ENCODE assay signal across 13 cellular contexts in the genomic region with DNA sequence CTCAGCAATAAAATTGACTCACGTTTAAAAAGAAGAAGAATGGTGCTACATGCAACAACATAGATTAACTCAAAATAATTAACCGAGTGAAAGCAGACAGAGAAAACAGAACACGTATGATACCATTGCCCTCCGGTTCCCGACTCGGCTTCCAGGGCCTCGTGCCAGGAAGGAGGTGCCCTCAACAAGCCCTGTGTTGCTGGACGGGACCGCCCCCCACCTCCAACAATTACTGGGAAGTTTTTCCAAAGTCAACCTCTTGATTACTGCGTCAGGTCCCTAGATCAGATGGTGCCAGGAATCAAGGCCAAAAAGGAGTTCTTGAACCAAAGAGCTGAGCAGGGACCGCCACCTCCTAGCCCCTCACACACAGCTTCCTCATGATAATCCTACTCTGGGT. TPM values are rescaled to one million over a fixed set of nuclear protein-coding genes. Genes with fewer than 3 reads are reported as not detected.
DNase-seq lines count a peak whose midpoint lies in the region; FAIRE-seq and TF ChIP-seq lines count a peak whose summit lies in the region.
"Had no signal": no experiment of that assay in that cellular context is flagged by ENCODE, and none has a peak within 500 bp of the region (broad histone marks: within the 10 kb centered on the region; RNA-seq: fewer than 3 reads in every experiment).

No MANE protein-coding gene starts in this region.

- no peak overlapping the region for H3K14ac ChIP-seq in H1 (ENCODE audit: insufficient read length)

- no peak overlapping the region for H2BK120ac ChIP-seq in H1 (replicated peaks; ENCODE audit: low read depth, low read length)

- no peak overlapping the region for H2BK12ac ChIP-seq in H1 (ENCODE audit: low read depth, low read length)

- 81% methylated on average over 11 of the region's 11 CpGs; no CpG with 5 or more reads in 1 of the 2 experiments for WGBS in H1 (ENCODE audit: extremely low coverage in 1 of 2, insufficient coverage in 1 of 2, insufficient read length in 1 of 2, insufficient replicate concordance in 2 of 2, low coverage in 1 of 2, low lambda C conversion rate in 2 of 2, missing lambda C conversion rate in 1 of 2), 2 experiments
- WGBS in suprapubic skin: 56% methylated on average over 11 of the region's 11 CpGs
- 71 to 85% (median 76%) methylated on average over 11 of the region's 11 CpGs for WGBS in adrenal gland, 4 donors

- H3K23ac ChIP-seq in H1 (ENCODE audit: insufficient read length): no peak overlapping the region

- intact Hi-C loops in adrenal gland (cut with DNase I): no loop called here
- intact Hi-C loops in uterus (cut with DNase I; ENCODE audit: low total_unique reads): no loop called here

- H3K9ac ChIP-seq in Loucy (ENCODE audit: low read depth, low read length, poor library complexity, severe bottlenecking): no peak overlapping the region
- no peak overlapping the region for H3K9ac ChIP-seq in H1 (replicated peaks in 1 of 4; ENCODE audit: extremely low read depth in 1 of 4, low read depth in 3 of 4, low read length in 3 of 4)

- H3K56ac ChIP-seq in H1 (replicated peaks; ENCODE audit: insufficient read length, low read depth, low read length): no peak overlapping the region

- TF ChIP-seq CTCF in Loucy (conservative IDR thresholded peaks at IDR 0.05; ENCODE audit: low read length) (no peak), H1 (IDR thresholded peaks at IDR 0.05; ENCODE audit: control extremely low read depth in 1 of 3, insufficient read depth in 1 of 3, low read depth in 1 of 3, low read length in 3 of 3) (no peak), suprapubic skin (IDR thresholded peaks at IDR 0.05) (no peak), adrenal gland (IDR thresholded peaks at IDR 0.05) (no peak), uterus (IDR thresholded peaks at IDR 0.05) (no peak), WERI-Rb-1 (IDR thresholded peaks at IDR 0.05; ENCODE audit: low read depth, low read length) (no peak)

- FAIRE-seq in H1 (lab: Jason Lieb, UNC): no peak
- FAIRE-seq: H54 had no signal

- H2BK20ac ChIP-seq in H1 (ENCODE audit: low read length): no peak overlapping the region

- H2AK5ac ChIP-seq in H1 (ENCODE audit: low read depth, low read length): no peak overlapping the region

- H3K9me2 ChIP-seq in Loucy (replicated peaks; ENCODE audit: low read depth, low read length): no peaks in the 10 kb centered on the region

- TF ChIP-seq POLR2A in H1 (IDR thresholded peaks at IDR 0.05; ENCODE audit: control extremely low read depth in 1 of 2, low read depth in 2 of 2, low read length in 2 of 2): no peak
- no peak for TF ChIP-seq POLR2A in suprapubic skin (IDR thresholded peaks at IDR 0.05)
- no peak for TF ChIP-seq POLR2A in adrenal gland (IDR thresholded peaks at IDR 0.05)
- TF ChIP-seq POLR2A in uterus (IDR thresholded peaks at IDR 0.05): no peak

- H4K8ac ChIP-seq in H1 (ENCODE audit: extremely low read depth, insufficient read depth, low read length): peak overlapping the region; percentile 14; the same call in 1 of the 2 replicates

- no peaks in the 10 kb centered on the region for H3K23me2 ChIP-seq in H1 (ENCODE audit: low read depth, low read length)

- no peaks in the 10 kb centered on the region for H3K79me1 ChIP-seq in H1 (ENCODE audit: low read depth, low read length)

- peaks cover 3% of the 10 kb centered on the region for H3K4me1 ChIP-seq in Loucy (ENCODE audit: insufficient read depth, low read length, poor library complexity, severe bottlenecking)
- no peaks in the 10 kb centered on the region for H3K4me1 ChIP-seq in H1 (replicated peaks in 1 of 4; ENCODE audit: control insufficient read depth in 3 of 4, insufficient read depth in 4 of 4, low read length in 3 of 4)
- peaks cover 10% of the 10 kb centered on the region for H3K4me1 ChIP-seq in suprapubic skin
- H3K4me1 ChIP-seq in adrenal gland (replicated peaks in 1 of 2): no peaks in the 10 kb centered on the region
- no peaks in the 10 kb centered on the region for H3K4me1 ChIP-seq in uterus
- H3K4me1 ChIP-seq: Caco-2 had no signal

- H4K91ac ChIP-seq in H1 (replicated peaks; ENCODE audit: insufficient read length, low read length): no peak overlapping the region

- POLR2A ChIA-PET in H1 (lab: Charles Lee; ENCODE audit: partially characterized antibody): no interaction called here

- peak overlapping the region; percentile 63; the same call in 1 of the 2 replicates for H2AFZ ChIP-seq in Loucy (ENCODE audit: low read length)
- no peak overlapping the region for H2AFZ ChIP-seq in H1 (ENCODE audit: low read length)

- H3K27ac ChIP-seq in H1 (ENCODE audit: low read depth, low read length): no peak overlapping the region
- H3K27ac ChIP-seq in suprapubic skin: peak overlapping the region; percentile 18
- H3K27ac ChIP-seq in adrenal gland: no peak overlapping the region
- H3K27ac ChIP-seq in uterus: no peak overlapping the region
- H3K27ac ChIP-seq in WERI-Rb-1: no peak overlapping the region; the same call in 1 of the 2 replicates
- H3K27ac ChIP-seq: 22Rv1 had no signal

- H4K20me1 ChIP-seq in Loucy (ENCODE audit: insufficient read depth, low read length, poor library complexity, severe bottlenecking) (no peaks in the 10 kb centered on the region), H1 (replicated peaks in 1 of 2; ENCODE audit: control insufficient read depth in 1 of 2, insufficient read depth in 2 of 2, low read length in 2 of 2) (peaks cover 0 to 1% of the 10 kb centered on the region in 2 experiments)

- H3K27me3 ChIP-seq in Loucy (ENCODE audit: insufficient read depth, low read length, poor library complexity, severe bottlenecking): no peaks in the 10 kb centered on the region
- H3K27me3 ChIP-seq in H1 (replicated peaks in 1 of 4; ENCODE audit: control insufficient read depth in 3 of 4, extremely low read depth in 1 of 4, insufficient read depth in 3 of 4, low read length in 3 of 4): no peaks in the 10 kb centered on the region
- peaks cover 15% of the 10 kb centered on the region for H3K27me3 ChIP-seq in suprapubic skin
- H3K27me3 ChIP-seq in adrenal gland: no peaks in the 10 kb centered on the region
- H3K27me3 ChIP-seq in uterus: no peaks in the 10 kb centered on the region
- no peaks in the 10 kb centered on the region for H3K27me3 ChIP-seq in WERI-Rb-1 (ENCODE audit: insufficient read depth, low read depth, severe bottlenecking)

- no peaks in the 10 kb centered on the region for H3F3A ChIP-seq in Loucy (ENCODE audit: low read depth)

- H3K4me2 ChIP-seq in Loucy (ENCODE audit: low read depth, low read length, poor library complexity, severe bottlenecking): no peak overlapping the region
- no peak overlapping the region for H3K4me2 ChIP-seq in H1 (ENCODE audit: insufficient read depth in 1 of 2, low read depth in 2 of 2, low read length in 2 of 2)

- H2BK15ac ChIP-seq in H1 (ENCODE audit: low read length): no peak overlapping the region

- H3K18ac ChIP-seq in H1 (ENCODE audit: extremely low read depth, low read length): no peak overlapping the region

- DNase-seq in DMS 273 (lab: John Stamatoyannopoulos, UW; ENCODE audit: unreplicated experiment) (peak; percentile 38), DMS 273 treated with DMSO at 0.1 percent for 48 hours (lab: John Stamatoyannopoulos, UW) (no peak), H1 (ENCODE audit: low read depth in 1 of 2, low spot score in 2 of 2) (no peak), suprapubic skin (ENCODE audit: low spot score in 2 of 2) (no peak), adrenal gland (no peak), uterus (no peak), WERI-Rb-1 (no peak)
- DNase-seq: Caco-2; CD8-positive, alpha-beta memory T cell had no signal

- H3K79me2 ChIP-seq in Loucy (ENCODE audit: insufficient read depth, low read length) (no peaks in the 10 kb centered on the region), H1 (ENCODE audit: control insufficient read depth in 1 of 2, insufficient read depth in 2 of 2, low read length in 2 of 2) (no peaks in the 10 kb centered on the region)

- H3K4ac ChIP-seq in H1 (replicated peaks; ENCODE audit: insufficient read length, low read depth, low read length): no peak overlapping the region

- H3K36me3 ChIP-seq in Loucy (ENCODE audit: insufficient read depth, low read length) (no peaks in the 10 kb centered on the region), H1 (ENCODE audit: control insufficient read depth in 2 of 4, insufficient read depth in 4 of 4, low read length in 3 of 4) (no peaks in the 10 kb centered on the region), suprapubic skin (no peaks in the 10 kb centered on the region), adrenal gland (replicated peaks in 1 of 2) (no peaks in the 10 kb centered on the region), uterus (no peaks in the 10 kb centered on the region), WERI-Rb-1 (no peaks in the 10 kb centered on the region)

- CTCF ChIA-PET in H1 (lab: Charles Lee; ENCODE audit: partially characterized antibody): interaction anchor here (1.2 to 5.9 kb wide), 2 partner anchors 14 to 58 kb away, joined by 3 to 56 read pairs; no protein-coding TSS in a partner anchor

- H3K9me3 ChIP-seq in Loucy (ENCODE audit: insufficient read depth, low read depth, low read length) (no peaks in the 10 kb centered on the region), H1 (ENCODE audit: insufficient read depth in 2 of 2, low read depth in 1 of 2, low read length in 1 of 2) (no peaks in the 10 kb centered on the region), suprapubic skin (no peaks in the 10 kb centered on the region), adrenal gland (replicated peaks in 1 of 3) (no peaks in the 10 kb centered on the region), uterus (no peaks in the 10 kb centered on the region), WERI-Rb-1 (ENCODE audit: severe bottlenecking) (no peaks in the 10 kb centered on the region)
- H3K9me3 ChIP-seq: Caco-2 had no signal

- TF ChIP-seq RAD21 in H1 (IDR thresholded peaks at IDR 0.05 in 1 of 2, conservative IDR thresholded peaks at IDR 0.05 in 1 of 2; ENCODE audit: low read depth in 2 of 2, low read length in 2 of 2): no peak

- no peak overlapping the region for H4K5ac ChIP-seq in H1 (ENCODE audit: insufficient read length, low read depth, low read length)

- TF ChIP-seq EP300 in H1 (IDR thresholded peaks at IDR 0.05; ENCODE audit: borderline replicate concordance in 1 of 2, low read depth in 2 of 2, low read length in 2 of 2): no peak
- TF ChIP-seq EP300 in suprapubic skin (IDR thresholded peaks at IDR 0.05): no peak

- H3K4me3 ChIP-seq in Loucy (ENCODE audit: low read length, poor library complexity, severe bottlenecking): no peak overlapping the region
- no peak overlapping the region for H3K4me3 ChIP-seq in H1 (ENCODE audit: extremely low read depth in 1 of 4, insufficient read depth in 2 of 4, low read depth in 3 of 4, low read length in 4 of 4)
- no peak overlapping the region for H3K4me3 ChIP-seq in suprapubic skin
- no peak overlapping the region for H3K4me3 ChIP-seq in adrenal gland
- no peak overlapping the region for H3K4me3 ChIP-seq in uterus
- no peak overlapping the region for H3K4me3 ChIP-seq in WERI-Rb-1 (ENCODE audit: low read depth, low read length)

- no peak overlapping the region for H2BK5ac ChIP-seq in H1 (ENCODE audit: low read depth, low read length)

RNA-seq across cellular contexts. Expression of gene DNAH17, which starts 20.4 kb away (rescaled TPM):
- 0.67 and 1.1 TPM in 2 replicates for total RNA-seq in H1 (2021; fragmentation: NEBNext Ultra II Directional; extraction: Animal tissue kit (Norgen Biotek cat#: 25700))
- 0.14 and 0.19 TPM in 2 replicates for polyA plus RNA-seq in H1 (2011; rRNA removed)
- polyA plus RNA-seq in H1 (2011; cell fraction: cytosol; rRNA removed): 0.17 TPM
- 0.57 TPM for polyA plus RNA-seq in H1 (2011; cell fraction: nucleus; rRNA removed)
- 2.2 to 3.9 TPM (median 3.1 TPM) in 4 replicates for polyA plus RNA-seq in H1 (2012, experiment 1 of 2)
- 0.28 TPM for polyA plus RNA-seq in H1 (2012, experiment 2 of 2)
- polyA plus RNA-seq in H1 (2013, experiment 1 of 2): 0.59 TPM
- polyA plus RNA-seq in H1 (2013, experiment 2 of 2): 0.40 TPM
- polyA minus RNA-seq in H1 (2011; rRNA and poly(A)+ RNA removed): 0.19 and 0.20 TPM in 2 replicates
- not detected for polyA minus RNA-seq in H1 (2011; cell fraction: cytosol; rRNA and poly(A)+ RNA removed)
- 0.20 TPM for polyA minus RNA-seq in H1 (2011; cell fraction: nucleus; rRNA and poly(A)+ RNA removed)
- 1 to 10 TPM; 3.7 to 6.7 (median 5.2) TPM for total RNA-seq in suprapubic skin
- 1 to 10 TPM in 1 of 8 donors, under 1 TPM in 2, not detected in 5; 0.03 to 1.8 (median 0.03) TPM for total RNA-seq in adrenal gland
- polyA plus RNA-seq in adrenal gland: under 1 TPM; 0.08 to 0.74 (median 0.37) TPM
- 1 to 10 TPM in 1 of 4 donors, under 1 TPM in 1, not detected in 2; 0.03 to 1.1 TPM for total RNA-seq in uterus
- polyA plus RNA-seq: BJ; CD8-positive, alpha-beta memory T cell had no signal
